8 cellular contexts compared by ENCODE assay signal in the genomic region with DNA sequence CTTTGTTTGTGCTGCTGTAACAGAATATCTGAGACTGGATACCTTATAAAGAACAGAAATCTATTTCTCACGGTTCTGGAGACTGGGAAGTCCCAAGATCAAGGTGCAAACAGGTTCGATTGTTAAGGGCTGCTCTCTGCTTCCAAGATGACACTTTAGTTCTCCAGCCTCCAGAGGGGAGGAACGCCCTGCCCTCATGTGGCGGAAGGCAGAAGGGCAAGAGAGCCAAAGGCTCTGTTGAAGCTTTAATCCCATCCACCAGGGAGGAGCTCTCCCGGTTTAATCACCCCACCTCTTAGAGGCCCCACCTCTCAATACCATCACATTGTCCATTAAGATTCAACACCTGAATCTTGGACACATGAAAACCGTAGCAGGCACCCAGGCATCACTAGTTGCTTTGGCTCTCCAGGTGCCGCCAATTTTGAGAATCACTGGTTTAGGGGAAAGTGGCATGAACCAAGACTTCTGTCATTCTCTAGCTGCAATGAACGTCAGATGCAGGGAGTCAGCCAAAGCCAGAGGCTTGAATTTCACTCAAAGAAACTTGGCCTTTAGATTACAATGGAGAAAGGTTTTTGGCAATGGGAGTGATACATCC. TPM values are rescaled to one million over a fixed set of nuclear protein-coding genes. Genes with fewer than 3 reads are reported as not detected.
DNase-seq lines count a peak whose midpoint lies in the region; ATAC-seq, FAIRE-seq and TF ChIP-seq lines count a peak whose summit lies in the region.

No MANE protein-coding gene starts in this region.

- H3F3A ChIP-seq in PC-3 (ENCODE audit: low read length, unreplicated experiment): no peaks in the 10 kb centered on the region

- CTCF ChIA-PET in PC-3 (lab: Charles Lee): interaction anchor here (0.6 to 2.9 kb wide), 6 partner anchors 31 to 134 kb away, joined by 3 to 36 read pairs (median 4); no protein-coding TSS in a partner anchor

- intact Hi-C loops in PC-3 (cut with micrococcal nuclease): loop anchor here (1.0 to 5.0 kb wide), 3 partner anchors 116 to 324 kb away; a partner anchor contains a TSS
- intact Hi-C loops in left cardiac atrium (cut with DNase I): loop anchor here (2.0 to 5.0 kb wide), 2 partner anchors 134 to 136 kb away; no protein-coding TSS in a partner anchor

- WGBS in small intestine, 3 donors: 22 to 31% (median 30%) methylated on average over 8 of the region's 8 CpGs

- ATAC-seq in PC-3 (peak; percentile 83), left cardiac atrium (peak; percentile 62 to 83)

- H3K9ac ChIP-seq in PC-3 (ENCODE audit: low read length): peak overlapping the region; percentile 36; the same call in 1 of the 2 replicates

- no peaks in the 10 kb centered on the region for H4K20me1 ChIP-seq in PC-3 (ENCODE audit: low read length)

- no peaks in the 10 kb centered on the region for H3K27me3 ChIP-seq in PC-3 (ENCODE audit: low read length)
- no peaks in the 10 kb centered on the region for H3K27me3 ChIP-seq in small intestine (ENCODE audit: control insufficient read depth in 2 of 2, insufficient read depth in 2 of 2, low read length in 2 of 2)

- FAIRE-seq in small intestine (lab: Jason Lieb, UNC): no peak

- H3K4me2 ChIP-seq in PC-3 (ENCODE audit: low read length): no peak overlapping the region

- peak overlapping the region; percentile 37; the same call in 1 of the 2 replicates for H3K27ac ChIP-seq in PC-3 (ENCODE audit: low read length)
- H3K27ac ChIP-seq in small intestine (ENCODE audit: low read depth in 1 of 2, low read length in 1 of 2): peak overlapping the region in 1 of 2 donors; percentile 49

- H3K79me2 ChIP-seq in PC-3 (ENCODE audit: low read length): peaks cover 12% of the 10 kb centered on the region; the same call in 1 of the 2 replicates

- H3K9me3 ChIP-seq in PC-3 (ENCODE audit: low read length) (no peaks in the 10 kb centered on the region), small intestine (ENCODE audit: control insufficient read depth, low read depth) (no peaks in the 10 kb centered on the region)

- no TSS peak for BruUV-seq in PC-3 (replicated peaks; lab: Mats Ljungman, UMichigan)

- peak; percentile 35 for DNase-seq in GDM1 (lab: John Stamatoyannopoulos, UW)
- no peak for DNase-seq in HFF-Myc (ENCODE audit: extremely low read depth, low read depth)
- peak; percentile 82 for DNase-seq in PC-3
- peak; percentile 13 for DNase-seq in activated effector memory CD4-positive, alpha-beta T cell treated with Interleukin-2 at 50 U/mL for 16 hours
- DNase-seq in left cardiac atrium: peak; percentile 58
- peak; percentile 54 for DNase-seq in small intestine
- no peak for DNase-seq in mesenteric fat pad (ENCODE audit: low spot score)
- DNase-seq in NCI-H2081 treated with DMSO at 0.1 percent for 48 hours (lab: John Stamatoyannopoulos, UW): no peak

- no peak overlapping the region for H2AFZ ChIP-seq in PC-3 (ENCODE audit: low read length)

- POLR2A ChIA-PET in PC-3 (lab: Charles Lee; ENCODE audit: unreplicated experiment): interaction anchor here (0.6 kb wide), 1 partner anchor 135 kb away, joined by 3 read pairs; no protein-coding TSS in a partner anchor

- no peaks in the 10 kb centered on the region for H3K9me2 ChIP-seq in PC-3 (replicated peaks; ENCODE audit: low read length)

- H3K4me1 ChIP-seq in PC-3 (ENCODE audit: insufficient read depth, low read length) (peaks cover 29% of the 10 kb centered on the region), small intestine (ENCODE audit: control insufficient read depth in 2 of 2, insufficient read depth in 1 of 2, low read depth in 1 of 2, low read length in 1 of 2) (no peaks in the 10 kb centered on the region)

- no peaks in the 10 kb centered on the region for H3K36me3 ChIP-seq in PC-3 (ENCODE audit: low read depth, low read length)
- H3K36me3 ChIP-seq in small intestine (ENCODE audit: control insufficient read depth in 2 of 2, insufficient read depth in 2 of 2, low read length in 2 of 2): no peaks in the 10 kb centered on the region

- TF ChIP-seq CTCF in HFF-Myc (IDR thresholded peaks at IDR 0.05; ENCODE audit: low read depth, low read length, missing control alignments) (peak; percentile 68), PC-3 (conservative IDR thresholded peaks at IDR 0.05; ENCODE audit: low read depth, low read length) (peak; percentile 82)

- H3K4me3 ChIP-seq in HFF-Myc (replicated peaks; ENCODE audit: low read depth, low read length): no peak overlapping the region
- H3K4me3 ChIP-seq in PC-3 (ENCODE audit: low read length): no peak overlapping the region
- no peak overlapping the region for H3K4me3 ChIP-seq in small intestine (ENCODE audit: low read depth in 1 of 2, low read length in 2 of 2)

RNA-seq across cellular contexts. Expression of a gene that starts 15.6 kb away (rescaled TPM):
- 42.4 and 51.8 TPM in 2 replicates for total RNA-seq in PC-3 (2014; rRNA removed)
- total RNA-seq in left cardiac atrium: 1,000 to 10,000 TPM; 1,025 to 1,081 TPM
- polyA plus RNA-seq in small intestine: 10 to 100 TPM in 2 of 3 donors, 1 to 10 TPM in 1; 8.7 to 97.5 (median 72.5) TPM
- 3,576 TPM for total RNA-seq in mesenteric fat pad

Comparison
In these comparisons a context has a peak if more than half of its experiments do, and no peak if none do; other contexts are left out.
1. DNase-seq: peak in GDM1 (single experiment), PC-3 (single experiment), activated effector memory CD4-positive, alpha-beta T cell treated with Interleukin-2 at 50 U/mL for 16 hours (single experiment), left cardiac atrium (single experiment) and small intestine (single experiment); none in HFF-Myc (single experiment), mesenteric fat pad (single experiment) and NCI-H2081 treated with DMSO at 0.1 percent for 48 hours (single experiment).
2. RNA of a gene that starts 15.6 kb away (total RNA-seq): 3,576 TPM in mesenteric fat pad (single experiment) and 1,025 to 1,081 TPM in left cardiac atrium; 42.4 to 51.8 TPM in PC-3; every median in the first group is over 10 times any median in the second.